8 cellular contexts compared by ENCODE assay signal in the genomic region with DNA sequence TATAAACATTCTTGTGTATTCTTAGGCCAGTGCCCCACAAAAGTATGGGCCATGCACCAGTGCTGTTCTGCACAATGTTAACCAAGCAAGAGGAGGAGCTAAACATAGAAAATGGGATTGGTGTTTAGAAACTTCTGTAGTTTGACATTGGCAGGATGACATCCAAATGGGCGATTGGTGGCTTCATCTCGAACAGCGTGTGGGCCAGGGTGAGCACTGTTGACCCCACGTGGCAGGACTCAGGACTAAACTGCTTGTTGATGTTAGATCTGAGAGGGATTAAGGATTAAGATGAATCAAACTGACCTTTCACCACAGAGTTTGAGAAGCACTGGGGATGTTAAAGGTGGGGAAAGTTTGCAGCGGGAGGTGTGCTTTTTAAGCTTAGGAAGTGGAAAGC. TPM values are rescaled to one million over a fixed set of nuclear protein-coding genes. Genes with fewer than 3 reads are reported as not detected.
DNase-seq lines count a peak whose midpoint lies in the region; ATAC-seq and TF ChIP-seq lines count a peak whose summit lies in the region.

No MANE protein-coding gene starts in this region.

- no peak overlapping the region for H3K4me3 Mint-ChIP-seq in MCF 10A (ENCODE audit: unreplicated experiment)
- H3K4me3 Mint-ChIP-seq in activated naive CD8-positive, alpha-beta T cell: peak overlapping the region; percentile 39

- H3K27ac ChIP-seq in breast epithelium (peak overlapping the region in 1 of 2 donors; percentile 88), SK-N-SH (ENCODE audit: low read depth in 2 of 2, low read length in 1 of 2) (no peak overlapping the region)

- H3K9me2 ChIP-seq in SK-N-SH: no peaks in the 10 kb centered on the region

- H3K4me2 ChIP-seq in SK-N-SH: no peak overlapping the region

- no peaks in the 10 kb centered on the region for H3K9me3 ChIP-seq in breast epithelium
- H3K9me3 ChIP-seq in mucosa of stomach (ENCODE audit: control insufficient read depth, low read length): no peaks in the 10 kb centered on the region
- no peaks in the 10 kb centered on the region for H3K9me3 ChIP-seq in SK-N-SH

- peaks cover 18% of the 10 kb centered on the region for H3K36me3 Mint-ChIP-seq in MCF 10A (ENCODE audit: insufficient read depth, unreplicated experiment)
- peaks cover 6% of the 10 kb centered on the region for H3K36me3 Mint-ChIP-seq in activated naive CD8-positive, alpha-beta T cell

- no peak for TF ChIP-seq POLR2A in breast epithelium (IDR thresholded peaks at IDR 0.05)

- H3K4me1 ChIP-seq in breast epithelium (peaks cover 4 to 7% of the 10 kb centered on the region in 2 donors), mucosa of stomach (ENCODE audit: control insufficient read depth, insufficient read depth, low read length) (peaks cover 81% of the 10 kb centered on the region), SK-N-SH (ENCODE audit: control insufficient read depth in 1 of 2, insufficient read depth in 2 of 2, low read depth in 1 of 2, low read length in 1 of 2) (peaks cover 17 to 22% of the 10 kb centered on the region in 2 experiments; a peak in 3 of 4 replicates)

- no peaks in the 10 kb centered on the region; the same call in 1 of the 2 replicates for H3K79me2 ChIP-seq in SK-N-SH (ENCODE audit: insufficient read depth)

- no peaks in the 10 kb centered on the region for H3K9me3 Mint-ChIP-seq in MCF 10A (ENCODE audit: unreplicated experiment)
- no peaks in the 10 kb centered on the region for H3K9me3 Mint-ChIP-seq in activated naive CD8-positive, alpha-beta T cell (ENCODE audit: low read depth)

- H3K36me3 ChIP-seq in breast epithelium (no peaks in the 10 kb centered on the region), mucosa of stomach (ENCODE audit: control insufficient read depth, insufficient read depth, low read length) (no peaks in the 10 kb centered on the region), SK-N-SH (replicated peaks in 1 of 2; ENCODE audit: control insufficient read depth in 1 of 2, insufficient read depth in 2 of 2, low read length in 1 of 2) (peaks cover 0 to 2% of the 10 kb centered on the region in 2 experiments)

- H3K9ac ChIP-seq in mucosa of stomach (ENCODE audit: low read length): peak overlapping the region; percentile 37
- no peak overlapping the region for H3K9ac ChIP-seq in SK-N-SH

- TF ChIP-seq EP300 in SK-N-SH (IDR thresholded peaks at IDR 0.05; ENCODE audit: borderline replicate concordance in 1 of 2, low read depth in 1 of 2, low read length in 1 of 2): no peak

- H3K4me3 ChIP-seq in breast epithelium: no peak overlapping the region
- H3K4me3 ChIP-seq in mucosa of stomach (ENCODE audit: low read length): no peak overlapping the region
- H3K4me3 ChIP-seq in foreskin fibroblast (ENCODE audit: low read depth in 1 of 2, low read length in 2 of 2): no peak overlapping the region
- no peak overlapping the region for H3K4me3 ChIP-seq in SK-N-SH (ENCODE audit: low read depth in 2 of 2, low read length in 1 of 2)

- no peak for ATAC-seq in GM18517 (IDR thresholded peaks at IDR 0.05; ENCODE audit: unreplicated experiment)

- intact Hi-C loops in MCF 10A (cut with micrococcal nuclease): no loop called here
- intact Hi-C loops in breast epithelium (cut with DNase I; ENCODE audit: low total_unique reads): no loop called here

- POLR2A ChIA-PET in MCF 10A (lab: Yijun Ruan, JAX): interaction anchor here (3.0 to 4.0 kb wide), 3 partner anchors 17 to 31 kb away, joined by 14 to 22 read pairs (median 22); partner anchors contain the start of gene ZNF710
- POLR2A ChIA-PET in SK-N-SH (lab: Yijun Ruan, JAX): no interaction called here

- WGBS in SK-N-SH (ENCODE audit: low lambda C conversion rate): 91% methylated on average over 5 of the region's 5 CpGs

- no peak for TF ChIP-seq RAD21 in SK-N-SH (IDR thresholded peaks at IDR 0.05; ENCODE audit: low read length)

- H3F3A ChIP-seq in SK-N-SH (replicated peaks; ENCODE audit: insufficient read depth): no peaks in the 10 kb centered on the region

- CTCF ChIA-PET in MCF 10A (lab: Yijun Ruan, JAX) (interaction anchor here (0.6 to 0.7 kb wide), 3 partner anchors 10 to 17 kb away, joined by 3 read pairs; no protein-coding TSS in a partner anchor), SK-N-SH (lab: Yijun Ruan, JAX) (interaction anchor here (1.5 to 1.7 kb wide), 2 partner anchors 15 to 272 kb away, joined by 3 to 4 read pairs; no protein-coding TSS in a partner anchor)

- H3K27me3 ChIP-seq in breast epithelium (no peaks in the 10 kb centered on the region), mucosa of stomach (ENCODE audit: control insufficient read depth, insufficient read depth, low read length) (no peaks in the 10 kb centered on the region), SK-N-SH (ENCODE audit: insufficient read depth) (no peaks in the 10 kb centered on the region)

- peak overlapping the region; percentile 37 for H3K27ac Mint-ChIP-seq in MCF 10A (ENCODE audit: low read depth, unreplicated experiment)
- peak overlapping the region; percentile 77 for H3K27ac Mint-ChIP-seq in activated naive CD8-positive, alpha-beta T cell

- TF ChIP-seq CTCF in MCF 10A (IDR thresholded peaks at IDR 0.05; ENCODE audit: unreplicated experiment): no peak
- TF ChIP-seq CTCF in breast epithelium (IDR thresholded peaks at IDR 0.05): no peak
- no peak for TF ChIP-seq CTCF in foreskin fibroblast (IDR thresholded peaks at IDR 0.05; ENCODE audit: low read depth, low read length)
- no peak for TF ChIP-seq CTCF in SK-N-SH (IDR thresholded peaks at IDR 0.05)

- H3K4me1 Mint-ChIP-seq in MCF 10A (ENCODE audit: insufficient read depth, unreplicated experiment): peaks cover 36% of the 10 kb centered on the region
- peaks cover 52% of the 10 kb centered on the region for H3K4me1 Mint-ChIP-seq in activated naive CD8-positive, alpha-beta T cell (ENCODE audit: low read depth)

- H2AFZ ChIP-seq in SK-N-SH (ENCODE audit: low read depth): no peak overlapping the region

- DNase-seq in MCF 10A (ENCODE audit: unreplicated experiment): no peak
- DNase-seq in breast epithelium (ENCODE audit: low spot score in 2 of 2): no peak
- no peak for DNase-seq in foreskin fibroblast
- DNase-seq in cerebellar nuclear complex (lab: John Stamatoyannopoulos, UW): no peak
- no peak for DNase-seq in SK-N-SH

- H4K20me1 ChIP-seq in SK-N-SH (ENCODE audit: insufficient read depth): no peaks in the 10 kb centered on the region

- no TSS peak for BruUV-seq in MCF 10A (replicated peaks; lab: Mats Ljungman, UMichigan)

- H3K27me3 Mint-ChIP-seq in MCF 10A (ENCODE audit: insufficient read depth, unreplicated experiment): no peaks in the 10 kb centered on the region
- H3K27me3 Mint-ChIP-seq in activated naive CD8-positive, alpha-beta T cell: no peaks in the 10 kb centered on the region

TF ChIP-seq in SK-N-SH, 30 proteins besides CTCF, POLR2A, EP300 and RAD21 (continues in another document):
- TF ChIP-seq GABPA (IDR thresholded peaks at IDR 0.05; ENCODE audit: low read depth) (no peak), SMC3 (IDR thresholded peaks at IDR 0.05; ENCODE audit: low read depth, low read length) (no peak), MXI1 (IDR thresholded peaks at IDR 0.05; ENCODE audit: low read depth, low read length) (no peak), TAF1 (IDR thresholded peaks at IDR 0.05; ENCODE audit: borderline replicate concordance, low read depth, low read length) (no peak), CHD2 (IDR thresholded peaks at IDR 0.05; ENCODE audit: low read length, partially characterized antibody) (no peak), FOSL2 (IDR thresholded peaks at IDR 0.05; ENCODE audit: borderline replicate concordance, low read depth) (no peak), MEF2A (IDR thresholded peaks at IDR 0.05; ENCODE audit: borderline replicate concordance, low read depth) (no peak), RCOR1 (IDR thresholded peaks at IDR 0.05; ENCODE audit: low read length) (no peak), RXRA (IDR thresholded peaks at IDR 0.05; ENCODE audit: borderline replicate concordance, low read depth) (no peak)
- TF ChIP-seq, protein P1, sequence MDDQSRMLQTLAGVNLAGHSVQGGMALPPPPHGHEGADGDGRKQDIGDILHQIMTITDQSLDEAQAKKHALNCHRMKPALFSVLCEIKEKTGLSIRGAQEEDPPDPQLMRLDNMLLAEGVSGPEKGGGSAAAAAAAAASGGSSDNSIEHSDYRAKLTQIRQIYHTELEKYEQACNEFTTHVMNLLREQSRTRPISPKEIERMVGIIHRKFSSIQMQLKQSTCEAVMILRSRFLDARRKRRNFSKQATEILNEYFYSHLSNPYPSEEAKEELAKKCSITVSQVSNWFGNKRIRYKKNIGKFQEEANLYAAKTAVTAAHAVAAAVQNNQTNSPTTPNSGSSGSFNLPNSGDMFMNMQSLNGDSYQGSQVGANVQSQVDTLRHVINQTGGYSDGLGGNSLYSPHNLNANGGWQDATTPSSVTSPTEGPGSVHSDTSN (IDR thresholded peaks at IDR 0.05): no peak
- TF ChIP-seq, protein P2, sequence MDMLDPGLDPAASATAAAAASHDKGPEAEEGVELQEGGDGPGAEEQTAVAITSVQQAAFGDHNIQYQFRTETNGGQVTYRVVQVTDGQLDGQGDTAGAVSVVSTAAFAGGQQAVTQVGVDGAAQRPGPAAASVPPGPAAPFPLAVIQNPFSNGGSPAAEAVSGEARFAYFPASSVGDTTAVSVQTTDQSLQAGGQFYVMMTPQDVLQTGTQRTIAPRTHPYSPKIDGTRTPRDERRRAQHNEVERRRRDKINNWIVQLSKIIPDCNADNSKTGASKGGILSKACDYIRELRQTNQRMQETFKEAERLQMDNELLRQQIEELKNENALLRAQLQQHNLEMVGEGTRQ (IDR thresholded peaks at IDR 0.05; ENCODE audit: borderline replicate concordance, low read depth, low read length): no peak
- TF ChIP-seq, protein P3, sequence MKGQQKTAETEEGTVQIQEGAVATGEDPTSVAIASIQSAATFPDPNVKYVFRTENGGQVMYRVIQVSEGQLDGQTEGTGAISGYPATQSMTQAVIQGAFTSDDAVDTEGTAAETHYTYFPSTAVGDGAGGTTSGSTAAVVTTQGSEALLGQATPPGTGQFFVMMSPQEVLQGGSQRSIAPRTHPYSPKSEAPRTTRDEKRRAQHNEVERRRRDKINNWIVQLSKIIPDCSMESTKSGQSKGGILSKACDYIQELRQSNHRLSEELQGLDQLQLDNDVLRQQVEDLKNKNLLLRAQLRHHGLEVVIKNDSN (IDR thresholded peaks at IDR 0.05; ENCODE audit: borderline replicate concordance, low read depth): no peak

RNA-seq across cellular contexts. Expression of gene ZNF710, which starts 31.9 kb away (rescaled TPM):
- total RNA-seq in MCF 10A (2022): 27.3 and 32.2 TPM in 2 replicates
- total RNA-seq in breast epithelium: 10 to 100 TPM in 2 of 3 donors, 1 to 10 TPM in 1; 4.0 to 14.4 (median 10.4) TPM
- polyA plus RNA-seq in SK-N-SH (2012; rRNA removed): 2.4 and 2.7 TPM in 2 replicates
- 2.0 and 2.1 TPM in 2 replicates for polyA plus RNA-seq in SK-N-SH (2012; cell fraction: cytosol; rRNA removed)
- polyA plus RNA-seq in SK-N-SH (2012; cell fraction: nucleus; rRNA removed): 8.4 and 9.2 TPM in 2 replicates
